In the genomic region with DNA sequence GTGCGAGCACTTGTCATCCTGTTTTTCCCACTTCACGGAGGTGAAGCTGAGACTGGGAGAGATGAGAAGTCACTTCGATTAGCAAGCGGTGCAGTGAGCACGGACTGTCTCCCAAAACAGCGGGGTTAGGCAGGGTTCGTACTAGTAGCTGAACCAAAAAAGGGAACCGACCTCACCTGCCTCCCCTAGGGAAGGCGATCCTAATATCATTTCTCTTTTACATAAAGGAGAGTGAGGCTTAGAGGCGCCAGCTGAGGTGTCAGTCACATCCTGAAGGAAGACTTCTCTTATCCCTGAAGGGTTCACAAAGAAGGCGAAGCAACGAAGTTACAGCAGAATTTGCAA, we compare ENCODE assay signal across 8 cellular contexts. TPM values are rescaled to one million over a fixed set of nuclear protein-coding genes. Genes with fewer than 3 reads are reported as not detected.
DNase-seq lines count a peak whose midpoint lies in the region; ATAC-seq and TF ChIP-seq lines count a peak whose summit lies in the region.

No MANE protein-coding gene starts in this region.

- no peaks in the 10 kb centered on the region for H3K9me3 Mint-ChIP-seq in mesothelial cell of epicardium

- TF ChIP-seq CTCF in astrocyte of the cerebellum (IDR thresholded peaks at IDR 0.05; ENCODE audit: low read depth, low read length, missing control alignments) (no peak), mesothelial cell of epicardium (IDR thresholded peaks at IDR 0.05; ENCODE audit: unreplicated experiment) (no peak)

- in situ Hi-C loops in astrocyte of the cerebellum (cut with HindIII; ENCODE audit: low sequenced_read_pairs) = no loop called here

- H3K27me3 Mint-ChIP-seq in mesothelial cell of epicardium (ENCODE audit: low read depth) = peaks cover 17% of the 10 kb centered on the region

- peak overlapping the region; percentile 97 for H3K4me3 ChIP-seq in astrocyte of the cerebellum (ENCODE audit: low read depth, low read length)

- H3K27ac Mint-ChIP-seq in mesothelial cell of epicardium = peak overlapping the region; percentile 98

- peak; percentile 11 for ATAC-seq in GM18909 (IDR thresholded peaks at IDR 0.05; ENCODE audit: poor library complexity, unreplicated experiment)
- peak; percentile 6 for ATAC-seq in HG03135 (IDR thresholded peaks at IDR 0.05; ENCODE audit: unreplicated experiment)
- no peak for ATAC-seq in HG03108 (IDR thresholded peaks at IDR 0.05; ENCODE audit: unreplicated experiment)
- no peak for ATAC-seq in esophagus mucosa

- peaks cover 13% of the 10 kb centered on the region for H3K4me1 Mint-ChIP-seq in mesothelial cell of epicardium

- no peak for DNase-seq in astrocyte of the cerebellum (ENCODE audit: low read depth)
- no peak for DNase-seq in mesothelial cell of epicardium (ENCODE audit: low spot score in 2 of 2, unreplicated experiment in 2 of 2)
- DNase-seq in dedifferentiated amniotic fluid mesenchymal stem cell (ENCODE audit: extremely low spot score) = no peak
- no peak for DNase-seq in retina

- peak overlapping the region; percentile 99 for H3K4me3 Mint-ChIP-seq in mesothelial cell of epicardium

- H3K36me3 Mint-ChIP-seq in mesothelial cell of epicardium = peaks cover 11% of the 10 kb centered on the region

RNA-seq across cellular contexts. Expression of gene KIAA1191, which starts 0.5 kb away (rescaled TPM):
- total RNA-seq in mesothelial cell of epicardium = 91.3 to 94.5 TPM (median 91.8 TPM) in 3 replicates
- 58.8 TPM for total RNA-seq in esophagus mucosa

RNA-seq across cellular contexts. Expression of gene ARL10, which starts 3.2 kb away (rescaled TPM):
- total RNA-seq in mesothelial cell of epicardium (39.4 to 46.0 TPM (median 42.8 TPM) in 3 replicates), esophagus mucosa (4.2 TPM)

RNA-seq across cellular contexts. Expression of gene NOP16, which starts 26.3 kb away (rescaled TPM):
- total RNA-seq in mesothelial cell of epicardium (23.4 to 27.7 TPM (median 26.2 TPM) in 3 replicates), esophagus mucosa (39.5 TPM)

RNA-seq across cellular contexts. Expression of gene HIGD2A, which starts 26.5 kb away (rescaled TPM):
- total RNA-seq in mesothelial cell of epicardium (81.4 to 82.5 TPM (median 81.9 TPM) in 3 replicates), esophagus mucosa (101 TPM)

RNA-seq across cellular contexts. Expression of gene CLTB, which starts 54.3 kb away (rescaled TPM):
- total RNA-seq in mesothelial cell of epicardium (43.3 to 46.8 TPM (median 44.1 TPM) in 3 replicates), esophagus mucosa (266 TPM)

Comparison
In these comparisons a context has a peak if more than half of its experiments do, and no peak if none do; other contexts are left out.
1. ATAC-seq: peak in GM18909 (single experiment) and HG03135 (single experiment); none in HG03108 (single experiment) and esophagus mucosa (single experiment).